11 cellular contexts compared by ENCODE assay signal in the genomic region with DNA sequence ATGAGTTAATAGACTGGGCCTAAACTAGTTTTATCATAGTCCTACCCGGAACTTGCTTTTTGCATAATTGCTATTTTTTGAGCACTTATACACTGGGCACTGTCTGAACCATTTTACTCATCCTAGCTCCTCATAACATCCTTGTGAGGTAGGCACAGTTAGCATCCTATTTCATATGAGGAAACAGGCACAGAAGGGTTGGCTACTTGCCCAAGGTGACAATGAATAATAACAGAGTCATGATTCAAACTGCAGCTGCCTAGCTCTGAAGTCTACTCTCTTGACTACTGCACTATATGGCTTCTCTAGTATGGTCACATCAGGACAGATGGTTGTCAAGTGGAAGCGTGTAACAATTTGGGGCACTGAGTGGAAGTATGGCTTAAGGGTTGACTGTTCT. TPM values are rescaled to one million over a fixed set of nuclear protein-coding genes. Genes with fewer than 3 reads are reported as not detected.
DNase-seq lines count a peak whose midpoint lies in the region; ATAC-seq and TF ChIP-seq lines count a peak whose summit lies in the region.
"Had no signal": no experiment of that assay in that cellular context is flagged by ENCODE, and none has a peak within 500 bp of the region (broad histone marks: within the 10 kb centered on the region; RNA-seq: fewer than 3 reads in every experiment).

No MANE protein-coding gene starts in this region.

- TF ChIP-seq CTCF in PC-3 (conservative IDR thresholded peaks at IDR 0.05; ENCODE audit: low read depth, low read length): no peak
- no peak for TF ChIP-seq CTCF in fibroblast of mammary gland (conservative IDR thresholded peaks at IDR 0.05; ENCODE audit: control insufficient read depth, insufficient read depth, low read depth, low read length)
- TF ChIP-seq CTCF in MM.1S (IDR thresholded peaks at IDR 0.05; ENCODE audit: low read length): no peak

- H3K9me3 ChIP-seq in PC-3 (ENCODE audit: low read length): no peaks in the 10 kb centered on the region
- no peaks in the 10 kb centered on the region for H3K9me3 ChIP-seq in MM.1S (replicated peaks; ENCODE audit: insufficient read depth, low read length)
- H3K9me3 ChIP-seq: lower lobe of right lung had no signal

- no peak overlapping the region for H3K4me3 ChIP-seq in PC-3 (ENCODE audit: low read length)
- no peak overlapping the region for H3K4me3 ChIP-seq in fibroblast of mammary gland (ENCODE audit: control insufficient read depth, low read depth, low read length)
- H3K4me3 ChIP-seq in MM.1S (ENCODE audit: low read length): no peak overlapping the region
- H3K4me3 ChIP-seq: dorsolateral prefrontal cortex, lower lobe of right lung had no signal

- H3K27me3 ChIP-seq in PC-3 (ENCODE audit: low read length): no peaks in the 10 kb centered on the region
- no peaks in the 10 kb centered on the region for H3K27me3 ChIP-seq in MM.1S (replicated peaks; ENCODE audit: insufficient read depth, low read length)
- H3K27me3 ChIP-seq: dorsolateral prefrontal cortex had no signal

- H3K9ac ChIP-seq in PC-3 (ENCODE audit: low read length) (no peak overlapping the region), MM.1S (ENCODE audit: low read length) (no peak overlapping the region)

- DNase-seq in AG20443 (ENCODE audit: low spot score) (peak; percentile 37), M059J (ENCODE audit: low read depth) (peak; percentile 92), PC-3 (peak; percentile 93), fibroblast of mammary gland (ENCODE audit: low read depth) (peak; percentile 94), NK-92 (lab: John Stamatoyannopoulos, UW; ENCODE audit: unreplicated experiment) (no peak), Right ventricle myocardium inferior (ENCODE audit: missing footprints) (no peak), MM.1S (no peak)
- DNase-seq: KBM-7, lower lobe of right lung had no signal

- H3K4me2 ChIP-seq in PC-3 (ENCODE audit: low read length) (no peak overlapping the region), MM.1S (ENCODE audit: low read depth, low read length) (no peak overlapping the region)

- ATAC-seq in PC-3 (peak; percentile 96), Right ventricle myocardium inferior (no peak), HG03139 (IDR thresholded peaks at IDR 0.05; ENCODE audit: unreplicated experiment) (no peak)
- ATAC-seq: lower lobe of right lung had no signal

- peaks cover 12% of the 10 kb centered on the region for H3K4me1 ChIP-seq in PC-3 (ENCODE audit: insufficient read depth, low read length)
- H3K4me1 ChIP-seq in MM.1S (ENCODE audit: low read length): no peaks in the 10 kb centered on the region
- H3K4me1 ChIP-seq: lower lobe of right lung had no signal

- no peaks in the 10 kb centered on the region for H4K20me1 ChIP-seq in PC-3 (ENCODE audit: low read length)
- no peaks in the 10 kb centered on the region for H4K20me1 ChIP-seq in MM.1S (ENCODE audit: insufficient read depth, low read length)

- H3K27ac ChIP-seq in PC-3 (ENCODE audit: low read length) (no peak overlapping the region), MM.1S (ENCODE audit: low read length) (no peak overlapping the region)
- H3K27ac ChIP-seq: dorsolateral prefrontal cortex, lower lobe of right lung had no signal

- POLR2A ChIA-PET in PC-3 (lab: Charles Lee; ENCODE audit: unreplicated experiment): no interaction called here

- H3K9me2 ChIP-seq in PC-3 (replicated peaks; ENCODE audit: low read length) (no peaks in the 10 kb centered on the region), MM.1S (replicated peaks; ENCODE audit: insufficient read depth, low read length) (no peaks in the 10 kb centered on the region)

- H2AFZ ChIP-seq in PC-3 (ENCODE audit: low read length) (no peak overlapping the region), MM.1S (ENCODE audit: low read length) (no peak overlapping the region)

- CTCF ChIA-PET in PC-3 (lab: Charles Lee): no interaction called here

- H3K79me2 ChIP-seq in PC-3 (ENCODE audit: low read length) (no peaks in the 10 kb centered on the region), MM.1S (ENCODE audit: low read length) (no peaks in the 10 kb centered on the region)

- intact Hi-C loops in PC-3 (cut with micrococcal nuclease) (no loop called here), Right ventricle myocardium inferior (cut with DNase I) (no loop called here)

- BruUV-seq in PC-3 (replicated peaks; lab: Mats Ljungman, UMichigan): no TSS peak

- H3F3A ChIP-seq in PC-3 (ENCODE audit: low read length, unreplicated experiment) (no peaks in the 10 kb centered on the region), MM.1S (ENCODE audit: insufficient read depth, low read length) (no peaks in the 10 kb centered on the region; the same call in 1 of the 2 replicates)

- no peaks in the 10 kb centered on the region for H3K36me3 ChIP-seq in PC-3 (ENCODE audit: low read depth, low read length)
- no peaks in the 10 kb centered on the region for H3K36me3 ChIP-seq in MM.1S (replicated peaks; ENCODE audit: insufficient read depth, low read length)
- H3K36me3 ChIP-seq: lower lobe of right lung had no signal

RNA-seq across cellular contexts. Expression of gene RC3H1, which starts 18.2 kb away (rescaled TPM):
- 10.3 and 13.1 TPM in 2 replicates for total RNA-seq in M059J (2014; rRNA removed; shearing (Covaris generic))
- total RNA-seq in PC-3 (2014; rRNA removed): 7.5 and 10.5 TPM in 2 replicates
- 20.2 TPM for total RNA-seq in Right ventricle myocardium inferior

Comparison
In these comparisons a context has a peak if more than half of its experiments do, and no peak if none do; other contexts are left out.
1. DNase-seq: peak in AG20443 (single experiment), M059J (single experiment), PC-3 (single experiment) and fibroblast of mammary gland (single experiment); none in NK-92 (single experiment), Right ventricle myocardium inferior (single experiment) and MM.1S (single experiment).